ENCODE assay signal across 6 cellular contexts in genomic region chr14:22822017-22822618, GRCh38. TPM values are rescaled to one million over a fixed set of nuclear protein-coding genes. Genes with fewer than 3 reads are reported as not detected.
DNase-seq lines count a peak whose midpoint lies in the region; ATAC-seq, FAIRE-seq and TF ChIP-seq lines count a peak whose summit lies in the region.

No MANE protein-coding gene starts in this region.

- no peaks in the 10 kb centered on the region for H4K20me1 ChIP-seq in H1 (replicated peaks in 1 of 2; ENCODE audit: control insufficient read depth in 1 of 2, insufficient read depth in 2 of 2, low read length in 2 of 2)

- DNase-seq in H1 (ENCODE audit: low read depth in 1 of 2, low spot score in 2 of 2) (peak in 1 of 2 experiments; percentile 79), psoas muscle (no peak), CD1c-positive myeloid dendritic cell (ENCODE audit: extremely low spot score) (no peak)

- H2BK12ac ChIP-seq in H1 (ENCODE audit: low read depth, low read length): peak overlapping the region; percentile 98

- peak overlapping the region; percentile 68 for H2BK120ac ChIP-seq in H1 (replicated peaks; ENCODE audit: low read depth, low read length)

- H2BK15ac ChIP-seq in H1 (ENCODE audit: low read length): 0 out of 2 replicates have a peak overlapping the region, but pooled peaks have one; percentile 95

- CTCF ChIA-PET in H1 (lab: Charles Lee; ENCODE audit: partially characterized antibody): interaction anchor here (0.6 to 53.1 kb wide), 24 partner anchors 9 to 709 kb away, joined by 3 to 1562 read pairs (median 3); partner anchors contain the start of genes HAUS4, LRP10, MMP14 and REM2

- TF ChIP-seq POLR2A in H1 (IDR thresholded peaks at IDR 0.05; ENCODE audit: control extremely low read depth in 1 of 2, low read depth in 2 of 2, low read length in 2 of 2): peak in 1 of 2 experiments; percentile 81; a peak in 2 of 3 replicates

- POLR2A ChIA-PET in H1 (lab: Charles Lee; ENCODE audit: partially characterized antibody): interaction anchor here (0.7 to 7.1 kb wide), 41 partner anchors 8 to 273 kb away, joined by 3 to 136 read pairs (median 5); partner anchors contain the start of genes AJUBA, LRP10, MMP14 and MRPL52

- peak overlapping the region; percentile 86; the same call in 1 of the 2 replicates for H2BK20ac ChIP-seq in H1 (ENCODE audit: low read length)

- ATAC-seq in psoas muscle (no peak), GM18909 (IDR thresholded peaks at IDR 0.05; ENCODE audit: poor library complexity, unreplicated experiment) (no peak), GM18868 (IDR thresholded peaks at IDR 0.05; ENCODE audit: unreplicated experiment) (no peak)

- TF ChIP-seq CTCF in H1 (IDR thresholded peaks at IDR 0.05; ENCODE audit: control extremely low read depth in 1 of 3, insufficient read depth in 1 of 3, low read depth in 1 of 3, low read length in 3 of 3) (no peak), psoas muscle (IDR thresholded peaks at IDR 0.05) (no peak)

- peak overlapping the region; percentile 57 for H3K14ac ChIP-seq in H1 (ENCODE audit: insufficient read length)

- H3K56ac ChIP-seq in H1 (replicated peaks; ENCODE audit: insufficient read length, low read depth, low read length): peak overlapping the region; percentile 89

- H3K36me3 ChIP-seq in HUES6 (ENCODE audit: control insufficient read depth, insufficient read depth, low read length): no peaks in the 10 kb centered on the region
- H3K36me3 ChIP-seq in H1 (ENCODE audit: control insufficient read depth in 2 of 4, insufficient read depth in 4 of 4, low read length in 3 of 4): no peaks in the 10 kb centered on the region
- H3K36me3 ChIP-seq in psoas muscle (ENCODE audit: insufficient read depth in 1 of 2, low read depth in 1 of 2): no peaks in the 10 kb centered on the region

- H2AK5ac ChIP-seq in H1 (ENCODE audit: low read depth, low read length): 0 out of 2 replicates have a peak overlapping the region, but pooled peaks have one; percentile 71

- intact Hi-C loops in psoas muscle (cut with DNase I): loop anchor here in 1 of 2 donors (1.0 to 5.0 kb wide), 2 partner anchors 31 to 265 kb away; no protein-coding TSS in a partner anchor

- TF ChIP-seq EP300 in H1 (IDR thresholded peaks at IDR 0.05; ENCODE audit: borderline replicate concordance in 1 of 2, low read depth in 2 of 2, low read length in 2 of 2): no peak

- H2BK5ac ChIP-seq in H1 (ENCODE audit: low read depth, low read length): peak overlapping the region; percentile 96

- H2AFZ ChIP-seq in H1 (ENCODE audit: low read length): peak overlapping the region; percentile 29; the same call in 1 of the 2 replicates

- H3K79me1 ChIP-seq in H1 (ENCODE audit: low read depth, low read length): no peaks in the 10 kb centered on the region

- WGBS in H1 (ENCODE audit: extremely low coverage in 1 of 2, insufficient coverage in 1 of 2, insufficient read length in 1 of 2, insufficient replicate concordance in 2 of 2, low coverage in 1 of 2, low lambda C conversion rate in 2 of 2, missing lambda C conversion rate in 1 of 2), 2 experiments: 8% methylated on average over 22 of the region's 34 CpGs; no CpG with 5 or more reads in 1 of the 2 experiments
- 65 to 74% (median 69%) methylated on average over 33 to 34 of the region's 34 CpGs for WGBS in psoas muscle, 3 donors

- no peaks in the 10 kb centered on the region for H3K79me2 ChIP-seq in H1 (ENCODE audit: control insufficient read depth in 1 of 2, insufficient read depth in 2 of 2, low read length in 2 of 2)

- no peak for TF ChIP-seq RAD21 in H1 (IDR thresholded peaks at IDR 0.05 in 1 of 2, conservative IDR thresholded peaks at IDR 0.05 in 1 of 2; ENCODE audit: low read depth in 2 of 2, low read length in 2 of 2)

- H4K91ac ChIP-seq in H1 (replicated peaks; ENCODE audit: insufficient read length, low read length): peak overlapping the region; percentile 99

- H3K9ac ChIP-seq in HUES6 (ENCODE audit: low read length) (peak overlapping the region; percentile 90), H1 (replicated peaks in 1 of 4; ENCODE audit: extremely low read depth in 1 of 4, low read depth in 3 of 4, low read length in 3 of 4) (peak overlapping the region; percentile 63 to 93 (median 88))

- FAIRE-seq in H1 (lab: Jason Lieb, UNC): no peak

- H3K9me3 ChIP-seq in HUES6 (ENCODE audit: control insufficient read depth, insufficient read depth, low read depth, low read length) (no peaks in the 10 kb centered on the region), H1 (ENCODE audit: insufficient read depth in 2 of 2, low read depth in 1 of 2, low read length in 1 of 2) (no peaks in the 10 kb centered on the region), psoas muscle (no peaks in the 10 kb centered on the region)

- no peak overlapping the region for H3K23ac ChIP-seq in H1 (ENCODE audit: insufficient read length)

- H3K4ac ChIP-seq in H1 (replicated peaks; ENCODE audit: insufficient read length, low read depth, low read length): peak overlapping the region; percentile 96

- H3K4me2 ChIP-seq in H1 (ENCODE audit: insufficient read depth in 1 of 2, low read depth in 2 of 2, low read length in 2 of 2): peak overlapping the region; percentile 89 to 90

- peaks cover 12% of the 10 kb centered on the region for H3K23me2 ChIP-seq in H1 (ENCODE audit: low read depth, low read length)

- H3K4me3 ChIP-seq in HUES6 (ENCODE audit: low read depth, low read length): peak overlapping the region; percentile 71
- H3K4me3 ChIP-seq in H1 (ENCODE audit: extremely low read depth in 1 of 4, insufficient read depth in 2 of 4, low read depth in 3 of 4, low read length in 4 of 4): peak overlapping the region; percentile 57 to 94 (median 76)
- peak overlapping the region; percentile 41 for H3K4me3 ChIP-seq in psoas muscle

- peak overlapping the region; percentile 72 for H4K5ac ChIP-seq in H1 (ENCODE audit: insufficient read length, low read depth, low read length)

- H3K27ac ChIP-seq in HUES6 (ENCODE audit: low read depth, low read length) (peak overlapping the region; percentile 98), H1 (ENCODE audit: low read depth, low read length) (peak overlapping the region; percentile 95), psoas muscle (no peak overlapping the region)

- H3K4me1 ChIP-seq in HUES6 (ENCODE audit: control insufficient read depth, insufficient read depth, low read length): peaks cover 43% of the 10 kb centered on the region
- peaks cover 16 to 26% (median 20%) of the 10 kb centered on the region in 4 experiments for H3K4me1 ChIP-seq in H1 (replicated peaks in 1 of 4; ENCODE audit: control insufficient read depth in 3 of 4, insufficient read depth in 4 of 4, low read length in 3 of 4)
- no peaks in the 10 kb centered on the region for H3K4me1 ChIP-seq in psoas muscle

- H4K8ac ChIP-seq in H1 (ENCODE audit: extremely low read depth, insufficient read depth, low read length): peak overlapping the region; percentile 99

- H3K18ac ChIP-seq in H1 (ENCODE audit: extremely low read depth, low read length): peak overlapping the region; percentile 98

- H3K27me3 ChIP-seq in HUES6 (ENCODE audit: control insufficient read depth, insufficient read depth, low read length) (no peaks in the 10 kb centered on the region), H1 (replicated peaks in 1 of 4; ENCODE audit: control insufficient read depth in 3 of 4, extremely low read depth in 1 of 4, insufficient read depth in 3 of 4, low read length in 3 of 4) (no peaks in the 10 kb centered on the region), psoas muscle (ENCODE audit: insufficient read depth in 3 of 3, low read length in 2 of 3) (peaks cover 0 to 2% (median 0%) of the 10 kb centered on the region in 3 donors)

RNA-seq across cellular contexts. Expression of gene SLC7A7, which starts 6.9 kb away (rescaled TPM):
- 5.8 and 6.3 TPM in 2 replicates for total RNA-seq in H1 (2021; fragmentation: NEBNext Ultra II Directional; extraction: Animal tissue kit (Norgen Biotek cat#: 25700))
- polyA plus RNA-seq in H1 (2011; rRNA removed): 14.9 and 15.0 TPM in 2 replicates
- polyA plus RNA-seq in H1 (2011; cell fraction: cytosol; rRNA removed): 10.3 TPM
- 8.1 TPM for polyA plus RNA-seq in H1 (2011; cell fraction: nucleus; rRNA removed)
- 5.0 to 6.8 TPM (median 5.6 TPM) in 4 replicates for polyA plus RNA-seq in H1 (2012, experiment 1 of 2)
- 4.1 TPM for polyA plus RNA-seq in H1 (2012, experiment 2 of 2)
- 7.1 TPM for polyA plus RNA-seq in H1 (2013, experiment 1 of 2)
- 7.1 TPM for polyA plus RNA-seq in H1 (2013, experiment 2 of 2)
- 11.7 and 13.5 TPM in 2 replicates for polyA minus RNA-seq in H1 (2011; rRNA and poly(A)+ RNA removed)
- polyA minus RNA-seq in H1 (2011; cell fraction: cytosol; rRNA and poly(A)+ RNA removed): 3.2 TPM
- polyA minus RNA-seq in H1 (2011; cell fraction: nucleus; rRNA and poly(A)+ RNA removed): 5.0 TPM
- total RNA-seq in psoas muscle: 1 to 10 TPM; 1.3 to 2.6 (median 2.0) TPM
- polyA plus RNA-seq in psoas muscle: 1 to 10 TPM in 1 of 3 donors, under 1 TPM in 2; 0.93 to 2.6 (median 0.97) TPM

RNA-seq across cellular contexts. Expression of gene MRPL52, which starts 7.6 kb away (rescaled TPM):
- 172 and 176 TPM in 2 replicates for total RNA-seq in H1 (2021; fragmentation: NEBNext Ultra II Directional; extraction: Animal tissue kit (Norgen Biotek cat#: 25700))
- 70.5 and 109 TPM in 2 replicates for polyA plus RNA-seq in H1 (2011; rRNA removed)
- polyA plus RNA-seq in H1 (2011; cell fraction: cytosol; rRNA removed): 108 TPM
- polyA plus RNA-seq in H1 (2011; cell fraction: nucleus; rRNA removed): 74.0 TPM
- polyA plus RNA-seq in H1 (2012, experiment 1 of 2): 186 to 208 TPM (median 197 TPM) in 4 replicates
- 516 TPM for polyA plus RNA-seq in H1 (2012, experiment 2 of 2)
- polyA plus RNA-seq in H1 (2013, experiment 1 of 2): 328 TPM
- polyA plus RNA-seq in H1 (2013, experiment 2 of 2): 334 TPM
- polyA minus RNA-seq in H1 (2011; rRNA and poly(A)+ RNA removed): 9.8 and 12.4 TPM in 2 replicates
- 41.0 TPM for polyA minus RNA-seq in H1 (2011; cell fraction: cytosol; rRNA and poly(A)+ RNA removed)
- 34.9 TPM for polyA minus RNA-seq in H1 (2011; cell fraction: nucleus; rRNA and poly(A)+ RNA removed)
- total RNA-seq in psoas muscle: 10 to 100 TPM; 79.1 to 91.2 (median 84.9) TPM
- 100 to 1,000 TPM in 2 of 3 donors, 10 to 100 TPM in 1; 92.0 to 246 (median 102) TPM for polyA plus RNA-seq in psoas muscle

RNA-seq across cellular contexts. Expression of gene MMP14, which starts 14.3 kb away (rescaled TPM):
- total RNA-seq in H1 (2021; fragmentation: NEBNext Ultra II Directional; extraction: Animal tissue kit (Norgen Biotek cat#: 25700)): 83.1 and 86.8 TPM in 2 replicates
- polyA plus RNA-seq in H1 (2011; rRNA removed) (58.2 and 81.6 TPM in 2 replicates), psoas muscle (10 to 100 TPM in 2 of 3 donors, 1 to 10 TPM in 1; 7.6 to 15.1 (median 10.0) TPM)
- 61.6 TPM for polyA plus RNA-seq in H1 (2011; cell fraction: cytosol; rRNA removed)
- 147 TPM for polyA plus RNA-seq in H1 (2011; cell fraction: nucleus; rRNA removed)
- 54.3 to 67.5 TPM (median 63.3 TPM) in 4 replicates for polyA plus RNA-seq in H1 (2012, experiment 1 of 2)
- polyA plus RNA-seq in H1 (2012, experiment 2 of 2): 60.0 TPM
- polyA plus RNA-seq in H1 (2013, experiment 1 of 2): 277 TPM
- polyA plus RNA-seq in H1 (2013, experiment 2 of 2): 290 TPM
- polyA minus RNA-seq in H1 (2011; rRNA and poly(A)+ RNA removed): 46.1 and 61.0 TPM in 2 replicates
- polyA minus RNA-seq in H1 (2011; cell fraction: cytosol; rRNA and poly(A)+ RNA removed): 28.2 TPM
- polyA minus RNA-seq in H1 (2011; cell fraction: nucleus; rRNA and poly(A)+ RNA removed): 24.5 TPM
- 10 to 100 TPM in 3 of 4 donors, 1 to 10 TPM in 1; 9.6 to 18.5 (median 14.7) TPM for total RNA-seq in psoas muscle

RNA-seq across cellular contexts. Expression of gene LRP10, which starts 49.4 kb away (rescaled TPM):
- total RNA-seq in H1 (2021; fragmentation: NEBNext Ultra II Directional; extraction: Animal tissue kit (Norgen Biotek cat#: 25700)): 15.6 and 15.7 TPM in 2 replicates
- polyA plus RNA-seq in H1 (2011; rRNA removed) (12.4 and 22.8 TPM in 2 replicates), psoas muscle (10 to 100 TPM; 18.1 to 42.7 (median 25.1) TPM)
- 10.6 TPM for polyA plus RNA-seq in H1 (2011; cell fraction: cytosol; rRNA removed)
- 21.0 TPM for polyA plus RNA-seq in H1 (2011; cell fraction: nucleus; rRNA removed)
- polyA plus RNA-seq in H1 (2012, experiment 1 of 2): 10.6 to 17.3 TPM (median 14.7 TPM) in 4 replicates
- 13.0 TPM for polyA plus RNA-seq in H1 (2012, experiment 2 of 2)
- 15.4 TPM for polyA plus RNA-seq in H1 (2013, experiment 1 of 2)
- polyA plus RNA-seq in H1 (2013, experiment 2 of 2): 15.6 TPM
- polyA minus RNA-seq in H1 (2011; rRNA and poly(A)+ RNA removed): 21.1 and 22.8 TPM in 2 replicates
- 13.1 TPM for polyA minus RNA-seq in H1 (2011; cell fraction: cytosol; rRNA and poly(A)+ RNA removed)
- 11.9 TPM for polyA minus RNA-seq in H1 (2011; cell fraction: nucleus; rRNA and poly(A)+ RNA removed)
- total RNA-seq in psoas muscle: 10 to 100 TPM; 30.9 to 50.6 (median 40.6) TPM

RNA-seq across cellular contexts. Expression of gene OXA1L, which starts 55.6 kb away (rescaled TPM):
- 125 and 129 TPM in 2 replicates for total RNA-seq in H1 (2021; fragmentation: NEBNext Ultra II Directional; extraction: Animal tissue kit (Norgen Biotek cat#: 25700))
- polyA plus RNA-seq in H1 (2011; rRNA removed): 163 and 199 TPM in 2 replicates
- polyA plus RNA-seq in H1 (2011; cell fraction: cytosol; rRNA removed): 161 TPM
- 338 TPM for polyA plus RNA-seq in H1 (2011; cell fraction: nucleus; rRNA removed)
- polyA plus RNA-seq in H1 (2012, experiment 1 of 2): 139 to 155 TPM (median 146 TPM) in 4 replicates
- polyA plus RNA-seq in H1 (2012, experiment 2 of 2): 85.9 TPM
- 149 TPM for polyA plus RNA-seq in H1 (2013, experiment 1 of 2)
- polyA plus RNA-seq in H1 (2013, experiment 2 of 2): 147 TPM
- 144 and 170 TPM in 2 replicates for polyA minus RNA-seq in H1 (2011; rRNA and poly(A)+ RNA removed)
- 97.9 TPM for polyA minus RNA-seq in H1 (2011; cell fraction: cytosol; rRNA and poly(A)+ RNA removed)
- 107 TPM for polyA minus RNA-seq in H1 (2011; cell fraction: nucleus; rRNA and poly(A)+ RNA removed)
- 100 to 1,000 TPM in 3 of 4 donors, 10 to 100 TPM in 1; 90.7 to 151 (median 131) TPM for total RNA-seq in psoas muscle
- 100 to 1,000 TPM; 115 to 168 (median 158) TPM for polyA plus RNA-seq in psoas muscle
